In genomic region chr13:46404732-46405097, GRCh38 we compare ENCODE assay signal across 23 cellular contexts. TPM values are rescaled to one million over a fixed set of nuclear protein-coding genes. Genes with fewer than 3 reads are reported as not detected.
DNase-seq lines count a peak whose midpoint lies in the region; ATAC-seq and TF ChIP-seq lines count a peak whose summit lies in the region.
"Had no signal": no experiment of that assay in that cellular context is flagged by ENCODE, and none has a peak within 500 bp of the region (broad histone marks: within the 10 kb centered on the region; RNA-seq: fewer than 3 reads in every experiment).

No MANE protein-coding gene starts in this region.

- POLR2A ChIA-PET in PC-3 (lab: Charles Lee; ENCODE audit: unreplicated experiment) = no interaction called here

- H3K9ac ChIP-seq in SK-N-MC (ENCODE audit: insufficient read length) = no peak overlapping the region
- H3K9ac ChIP-seq in PC-3 (ENCODE audit: low read length) = no peak overlapping the region

- H3K4me2 ChIP-seq in PC-3 (ENCODE audit: low read length) = no peak overlapping the region
- H3K4me2 ChIP-seq: A549 had no signal

- H3K79me2 ChIP-seq in PC-3 (ENCODE audit: low read length) = no peaks in the 10 kb centered on the region

- CTCF ChIA-PET in PC-3 (lab: Charles Lee) = interaction anchor here (0.7 kb wide), 1 partner anchor 587 kb away, joined by 4 read pairs; no protein-coding TSS in a partner anchor

- no peak for TF ChIP-seq CTCF in lower lobe of right lung (IDR thresholded peaks at IDR 0.05)
- no peak for TF ChIP-seq CTCF in upper lobe of right lung (IDR thresholded peaks at IDR 0.05)
- no peak for TF ChIP-seq CTCF in PC-3 (conservative IDR thresholded peaks at IDR 0.05; ENCODE audit: low read depth, low read length)

- H4K20me1 ChIP-seq in PC-3 (ENCODE audit: low read length) = no peaks in the 10 kb centered on the region

- ATAC-seq in left ventricle myocardium superior (peak; percentile 48), lower lobe of right lung (peak in 1 of 2 donors; percentile 44), upper lobe of right lung (peak; percentile 21), HG03457 (IDR thresholded peaks at IDR 0.05; ENCODE audit: unreplicated experiment) (no peak), PC-3 (no peak)
- ATAC-seq: A549; activated naive CD8-positive, alpha-beta T cell treated with anti-CD3 and anti-CD28 coated beads, Interleukin-2, amount 50 U/mL, for 24 hours; psoas muscle had no signal

- DNase-seq in left ventricle myocardium superior (no peak), cardiac septum (ENCODE audit: low spot score) (no peak), SK-N-MC (ENCODE audit: low read depth, low spot score) (no peak), lower lobe of right lung (no peak), upper lobe of right lung (no peak), HuH-7.5 (ENCODE audit: low spot score) (no peak), PC-3 (no peak)
- DNase-seq: activated CD4-positive, alpha-beta T cell treated with anti-CD3 and anti-CD28 coated beads, Interleukin-2, amount 10 ng/mL, durations not matched to agents 24 days and 14 days; activated naive CD8-positive, alpha-beta T cell treated with anti-CD3 and anti-CD28 coated beads, Interleukin-2, amount 50 U/mL, for 24 hours; brain microvascular endothelial cell; CD4-positive, CD25-positive, alpha-beta regulatory T cell; cortex of kidney; DMS153; mammary epithelial cell; NCI-H1417 treated with DMSO at 0.1 percent for 48 hours; NCI-H2171 treated with DMSO at 0.1 percent for 48 hours; NCI-H774; psoas muscle; substantia nigra; T-cell had no signal

- no peak overlapping the region for H2AFZ ChIP-seq in PC-3 (ENCODE audit: low read length)

- BruUV-seq in PC-3 (replicated peaks; lab: Mats Ljungman, UMichigan) = no TSS peak

- peak overlapping the region; percentile 20 for H3K4me3 ChIP-seq in SK-N-MC
- no peak overlapping the region for H3K4me3 ChIP-seq in lower lobe of right lung
- no peak overlapping the region for H3K4me3 ChIP-seq in upper lobe of right lung
- no peak overlapping the region for H3K4me3 ChIP-seq in PC-3 (ENCODE audit: low read length)
- H3K4me3 ChIP-seq: A549, psoas muscle had no signal

- H3K27ac ChIP-seq in SK-N-MC (peak overlapping the region; percentile 57), lower lobe of right lung (peak overlapping the region; percentile 73), upper lobe of right lung (peak overlapping the region; percentile 58), PC-3 (ENCODE audit: low read length) (no peak overlapping the region)
- H3K27ac ChIP-seq: A549, brain microvascular endothelial cell, psoas muscle had no signal

- no peaks in the 10 kb centered on the region for H3K9me2 ChIP-seq in PC-3 (replicated peaks; ENCODE audit: low read length)

- H3K27me3 ChIP-seq in lower lobe of right lung (ENCODE audit: low read depth) = no peaks in the 10 kb centered on the region
- H3K27me3 ChIP-seq in upper lobe of right lung = no peaks in the 10 kb centered on the region
- H3K27me3 ChIP-seq in PC-3 (ENCODE audit: low read length) = no peaks in the 10 kb centered on the region
- H3K27me3 ChIP-seq: brain microvascular endothelial cell had no signal

- H3K36me3 ChIP-seq in SK-N-MC (ENCODE audit: insufficient read depth, low read length) (no peaks in the 10 kb centered on the region), lower lobe of right lung (no peaks in the 10 kb centered on the region), upper lobe of right lung (no peaks in the 10 kb centered on the region), PC-3 (ENCODE audit: low read depth, low read length) (no peaks in the 10 kb centered on the region)
- H3K36me3 ChIP-seq: brain microvascular endothelial cell had no signal

- no peaks in the 10 kb centered on the region for H3K9me3 ChIP-seq in SK-N-MC (ENCODE audit: low read depth, low read length)
- no peaks in the 10 kb centered on the region for H3K9me3 ChIP-seq in lower lobe of right lung
- H3K9me3 ChIP-seq in upper lobe of right lung = no peaks in the 10 kb centered on the region
- no peaks in the 10 kb centered on the region for H3K9me3 ChIP-seq in PC-3 (ENCODE audit: low read length)
- H3K9me3 ChIP-seq: A549, psoas muscle had no signal

- H3K4me1 ChIP-seq in lower lobe of right lung (peaks cover 17% of the 10 kb centered on the region), upper lobe of right lung (peaks cover 9% of the 10 kb centered on the region), PC-3 (ENCODE audit: insufficient read depth, low read length) (no peaks in the 10 kb centered on the region)
- H3K4me1 ChIP-seq: A549, psoas muscle had no signal

- intact Hi-C loops in left ventricle myocardium superior (cut with micrococcal nuclease) = no loop called here
- intact Hi-C loops in cardiac septum (cut with DNase I) = no loop called here
- intact Hi-C loops in lower lobe of right lung (cut with DNase I) = no loop called here
- intact Hi-C loops in upper lobe of right lung (cut with DNase I) = no loop called here
- intact Hi-C loops in PC-3 (cut with micrococcal nuclease) = no loop called here

- H3F3A ChIP-seq in PC-3 (ENCODE audit: low read length, unreplicated experiment) = no peaks in the 10 kb centered on the region

RNA-seq across cellular contexts. Expression of gene RUBCNL, which starts 17.7 kb away (rescaled TPM):
- total RNA-seq in left ventricle myocardium superior (0.69 TPM), cardiac septum (1.9 TPM), lower lobe of right lung (3.5 TPM), upper lobe of right lung (2.9 TPM), PC-3 (2014; rRNA removed) (0.17 TPM in 1 of 2 replicates, not detected in the other)
- total RNA-seq: CD4-positive, CD25-positive, alpha-beta regulatory T cell; endothelial cell of umbilical vein had no signal

Comparison
In these comparisons a context has a peak if more than half of its experiments do, and no peak if none do; other contexts are left out.
1. ATAC-seq: peak in left ventricle myocardium superior (single experiment) and upper lobe of right lung (single experiment); none in HG03457 (single experiment) and PC-3 (single experiment).